19 cellular contexts compared by ENCODE assay signal in genomic region chr14:69312608-69313007, GRCh38. TPM values are rescaled to one million over a fixed set of nuclear protein-coding genes. Genes with fewer than 3 reads are reported as not detected.
DNase-seq lines count a peak whose midpoint lies in the region; ATAC-seq and TF ChIP-seq lines count a peak whose summit lies in the region.
"Had no signal": no experiment of that assay in that cellular context is flagged by ENCODE, and none has a peak within 500 bp of the region (broad histone marks: within the 10 kb centered on the region; RNA-seq: fewer than 3 reads in every experiment).

No MANE protein-coding gene starts in this region.

- no peak for TF ChIP-seq POLR2A in prostate gland (IDR thresholded peaks at IDR 0.05)

- H3K36me3 ChIP-seq in RWPE2 (ENCODE audit: low read depth) (no peaks in the 10 kb centered on the region), heart right ventricle (no peaks in the 10 kb centered on the region), prostate gland (no peaks in the 10 kb centered on the region)
- H3K36me3 ChIP-seq: esophagus squamous epithelium, neural progenitor cell had no signal

- DNase-seq in Ammon's horn (ENCODE audit: low spot score), result peak; percentile 83
- DNase-seq in RWPE2 (ENCODE audit: low spot score), result peak; percentile 55
- DNase-seq in heart right ventricle, result no peak
- peak; percentile 23 for DNase-seq in prostate gland (ENCODE audit: low spot score)
- no peak for DNase-seq in GF-D8 (lab: John Stamatoyannopoulos, UW)
- no peak for DNase-seq in foreskin keratinocyte
- DNase-seq in ecto neural progenitor cell (ENCODE audit: low spot score), result no peak
- no peak for DNase-seq in NCI-H1436 treated with DMSO at 0.1 percent for 48 hours (lab: John Stamatoyannopoulos, UW)
- DNase-seq: activated CD4-positive, alpha-beta T cell treated with anti-CD3 and anti-CD28 coated beads for 36 hours; activated gamma-delta T cell treated with Interleukin-2 at 50 U/mL for 16 hours; effector memory CD4-positive, alpha-beta T cell; esophagus squamous epithelium; MM.1S; retina; stimulated activated CD4-positive, alpha-beta T cell treated with anti-CD3 and anti-CD28 coated beads, Interleukin-15, amount 100 ng/mL, for 24 hours had no signal

- ATAC-seq in RWPE2 (ENCODE audit: low read depth), result no peak
- peak in 1 of 8 donors; percentile 12 for ATAC-seq in heart right ventricle
- no peak for ATAC-seq in foreskin keratinocyte
- ATAC-seq: activated CD4-positive, alpha-beta T cell treated with anti-CD3 and anti-CD28 coated beads for 36 hours had no signal

- no peak overlapping the region for H3K27ac ChIP-seq in RWPE2 (ENCODE audit: poor library complexity, severe bottlenecking)
- peak overlapping the region in 6 of 10 donors; percentile 3 to 43 (median 16) for H3K27ac ChIP-seq in heart right ventricle
- no peak overlapping the region for H3K27ac ChIP-seq in prostate gland
- no peak overlapping the region for H3K27ac ChIP-seq in foreskin keratinocyte
- H3K27ac ChIP-seq: esophagus squamous epithelium, HL-60, neural progenitor cell had no signal

- intact Hi-C loops in heart right ventricle (cut with DNase I), result loop anchor here in 1 of 10 donors (10.0 kb wide), 1 partner anchor 48 kb away; the partner anchor contains the start of gene GALNT16
- intact Hi-C loops in prostate gland (cut with DNase I), result no loop called here

- 56 to 68% methylated on average over 5 of the region's 5 CpGs for WGBS in heart right ventricle, 2 donors
- 64% methylated on average over 5 of the region's 5 CpGs for WGBS in prostate gland

- H3K27me3 ChIP-seq in RWPE2 (ENCODE audit: insufficient read depth, poor library complexity, severe bottlenecking) (peaks cover 10% of the 10 kb centered on the region), heart right ventricle (peaks cover 0 to 4% (median 0%) of the 10 kb centered on the region in 7 donors), prostate gland (replicated peaks; ENCODE audit: insufficient read depth) (no peaks in the 10 kb centered on the region), foreskin keratinocyte (peaks cover 47% of the 10 kb centered on the region)
- H3K27me3 ChIP-seq: neural progenitor cell had no signal

- no peak overlapping the region for H3K4me3 ChIP-seq in RWPE2 (ENCODE audit: severe bottlenecking)
- no peak overlapping the region for H3K4me3 ChIP-seq in heart right ventricle
- H3K4me3 ChIP-seq in prostate gland, result no peak overlapping the region
- H3K4me3 ChIP-seq: esophagus squamous epithelium, neural progenitor cell had no signal

- TF ChIP-seq CTCF in RWPE2 (IDR thresholded peaks at IDR 0.05; ENCODE audit: poor library complexity, severe bottlenecking), result no peak
- no peak for TF ChIP-seq CTCF in heart right ventricle (IDR thresholded peaks at IDR 0.05)
- TF ChIP-seq CTCF in prostate gland (IDR thresholded peaks at IDR 0.05), result no peak
- TF ChIP-seq CTCF in foreskin keratinocyte (conservative IDR thresholded peaks at IDR 0.05), result no peak

- H3K4me1 ChIP-seq in RWPE2 (ENCODE audit: insufficient read depth, poor library complexity, severe bottlenecking) (no peaks in the 10 kb centered on the region), heart right ventricle (peaks cover 8 to 36% (median 25%) of the 10 kb centered on the region in 9 donors), prostate gland (replicated peaks) (no peaks in the 10 kb centered on the region), foreskin keratinocyte (no peaks in the 10 kb centered on the region)

- H3K9me3 ChIP-seq in RWPE2 (ENCODE audit: severe bottlenecking) (no peaks in the 10 kb centered on the region), heart right ventricle (no peaks in the 10 kb centered on the region), prostate gland (no peaks in the 10 kb centered on the region)
- H3K9me3 ChIP-seq: esophagus squamous epithelium had no signal

RNA-seq across cellular contexts. Expression of gene GALNT16, which starts 52.6 kb away (rescaled TPM):
- 100 to 1,000 TPM in 2 of 10 donors, 10 to 100 TPM in 8; 51.2 to 106 (median 71.7) TPM for total RNA-seq in heart right ventricle
- polyA plus RNA-seq in heart right ventricle, result 10 to 100 TPM in 1 of 2 donors, 1 to 10 TPM in 1; 9.6 to 56.5 TPM
- total RNA-seq in prostate gland, result 1 to 10 TPM; 2.0 to 6.9 TPM
- total RNA-seq in foreskin keratinocyte, result not detected in 2 replicates
- not detected in 2 replicates for polyA plus RNA-seq in foreskin keratinocyte
- total RNA-seq: mononuclear cell had no signal
- polyA plus RNA-seq: CD14-positive monocyte had no signal

Comparison
In these comparisons a context has a peak if more than half of its experiments do, and no peak if none do; other contexts are left out.
1. DNase-seq: peak in Ammon's horn (single experiment), RWPE2 (single experiment) and prostate gland (single experiment); none in heart right ventricle (0 of 2), GF-D8 (single experiment), foreskin keratinocyte (0 of 2), ecto neural progenitor cell (single experiment) and NCI-H1436 treated with DMSO at 0.1 percent for 48 hours (single experiment).
2. H3K27ac ChIP-seq: peak in heart right ventricle (6 of 10); none in RWPE2 (single experiment), prostate gland (0 of 2) and foreskin keratinocyte (single experiment).
3. RNA of gene GALNT16, which starts 52.6 kb away (total RNA-seq): 51.2 to 106 TPM in heart right ventricle; 2.0 to 6.9 TPM in prostate gland and not detected in foreskin keratinocyte; every median in the first group is over 4 times any median in the second.